In the genomic region with DNA sequence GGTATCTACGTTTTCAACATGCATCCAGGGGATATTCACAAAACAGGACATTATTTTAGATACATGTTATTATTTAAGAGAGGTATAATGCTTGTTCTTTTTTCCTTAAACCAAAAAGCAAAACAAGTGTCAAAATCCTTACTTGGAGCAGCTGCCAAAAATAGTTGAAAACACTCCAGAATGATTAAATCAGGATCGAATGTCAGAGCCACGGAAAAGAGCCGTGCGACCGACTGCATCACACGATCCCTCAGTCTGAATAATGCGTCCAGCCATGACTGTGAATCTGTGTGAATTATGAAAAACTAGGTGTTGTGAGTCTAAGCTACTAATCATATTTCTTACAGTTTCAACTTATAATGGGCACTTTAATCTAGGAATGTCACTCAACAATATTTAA, we compare ENCODE assay signal across 17 cellular contexts.
A peak's percentile ranks its signal among the peaks of the same experiment; 100 is the strongest.
DNase-seq lines count a peak whose midpoint lies in the region; ATAC-seq, FAIRE-seq and TF ChIP-seq lines count a peak whose summit lies in the region.
"Had no signal": no experiment of that assay in that cellular context is flagged by ENCODE, and none has a peak within 500 bp of the region (broad histone marks: within the 10 kb centered on the region; RNA-seq: fewer than 3 reads in every experiment).

No MANE protein-coding gene starts in this region.

- peak; percentile 39 for DNase-seq in AG08396 (ENCODE audit: low spot score)
- DNase-seq in bronchial epithelial cell (ENCODE audit: low read depth): peak; percentile 51
- DNase-seq in left lobe of liver (ENCODE audit: low spot score): no peak
- DNase-seq in GM19239 (ENCODE audit: insufficient read length, low spot score): no peak
- no peak for DNase-seq in CD8-positive, alpha-beta T cell
- DNase-seq: activated CD8-positive, alpha-beta T cell treated with anti-CD3 and anti-CD28 coated beads for 36 hours; activated gamma-delta T cell; H7; NCI-H1048; SHP77 treated with DMSO at 0.1 percent for 48 hours; stimulated activated naive CD8-positive, alpha-beta T cell treated with anti-CD3 and anti-CD28 coated beads, Interleukin-15, Interleukin-2, amounts not matched to agents 100 U/mL and 50 U/mL, for 24 hours had no signal

- CTCF ChIA-PET in CD8-positive, alpha-beta T cell (lab: Charles Lee): interaction anchor here (0.6 kb wide), 1 partner anchor 73 kb away, joined by 3 read pairs; no protein-coding TSS in a partner anchor

- no peak for FAIRE-seq in bronchial epithelial cell (lab: Jason Lieb, UNC)
- no peak for FAIRE-seq in GM19239 (lab: Jason Lieb, UNC)
- FAIRE-seq: TTC549 had no signal

- no peaks in the 10 kb centered on the region for H3K9me3 ChIP-seq in CD8-positive, alpha-beta T cell (ENCODE audit: low read length)

- TF ChIP-seq CTCF in bronchial epithelial cell (IDR thresholded peaks at IDR 0.05; ENCODE audit: insufficient read depth, low read length, severe bottlenecking): no peak
- no peak for TF ChIP-seq CTCF in CD8-positive, alpha-beta T cell (IDR thresholded peaks at IDR 0.05)

- peak; percentile 64 for ATAC-seq in left lobe of liver
- ATAC-seq in GM21360 (IDR thresholded peaks at IDR 0.05; ENCODE audit: unreplicated experiment): no peak
- ATAC-seq in GM19467 (IDR thresholded peaks at IDR 0.05; ENCODE audit: unreplicated experiment): no peak
- ATAC-seq in CD8-positive, alpha-beta T cell: no peak
- ATAC-seq: activated CD8-positive, alpha-beta T cell treated with anti-CD3 and anti-CD28 coated beads for 36 hours; stimulated activated naive CD8-positive, alpha-beta T cell treated with anti-CD3 and anti-CD28 coated beads, Interleukin-15, Interleukin-2, amounts not matched to agents 100 U/mL and 50 U/mL, for 24 hours had no signal

- H3K36me3 Mint-ChIP-seq in CD8-positive, alpha-beta T cell: no peaks in the 10 kb centered on the region

- POLR2A ChIA-PET in CD8-positive, alpha-beta T cell (lab: Charles Lee): no interaction called here

- H3K9me3 Mint-ChIP-seq in CD8-positive, alpha-beta T cell: no peaks in the 10 kb centered on the region
- H3K9me3 Mint-ChIP-seq: activated CD8-positive, alpha-beta T cell treated with anti-CD3 and anti-CD28 coated beads for 36 hours; central memory CD8-positive, alpha-beta T cell had no signal

- H3K27ac ChIP-seq in CD8-positive, alpha-beta T cell (ENCODE audit: low read depth, low read length): no peak overlapping the region
- H3K27ac ChIP-seq: C4-2B had no signal

- intact Hi-C loops in CD8-positive, alpha-beta T cell (cut with DNase I, micrococcal nuclease): no loop called here

- peak; percentile 27; the same call in 1 of the 2 replicates for TF ChIP-seq EP300 in Ishikawa (IDR thresholded peaks at IDR 0.05; ENCODE audit: borderline replicate concordance)

- no peak overlapping the region for H3K4me3 Mint-ChIP-seq in CD8-positive, alpha-beta T cell
- H3K4me3 Mint-ChIP-seq: activated CD8-positive, alpha-beta T cell treated with anti-CD3 and anti-CD28 coated beads for 36 hours; central memory CD8-positive, alpha-beta T cell had no signal

- no peaks in the 10 kb centered on the region for H3K36me3 ChIP-seq in bronchial epithelial cell (ENCODE audit: control insufficient read depth, insufficient read depth, low read length)
- no peaks in the 10 kb centered on the region for H3K36me3 ChIP-seq in CD8-positive, alpha-beta T cell (ENCODE audit: insufficient read depth, low read length)

- no peaks in the 10 kb centered on the region for H3K4me1 Mint-ChIP-seq in CD8-positive, alpha-beta T cell (ENCODE audit: low read depth)
- H3K4me1 Mint-ChIP-seq: central memory CD8-positive, alpha-beta T cell had no signal

- no peaks in the 10 kb centered on the region for H3K27me3 ChIP-seq in bronchial epithelial cell (ENCODE audit: control insufficient read depth, insufficient read depth, low read length)
- peaks cover 3% of the 10 kb centered on the region for H3K27me3 ChIP-seq in CD8-positive, alpha-beta T cell (ENCODE audit: insufficient read depth, low read length)

- H3K27ac Mint-ChIP-seq in CD8-positive, alpha-beta T cell: no peak overlapping the region
- H3K27ac Mint-ChIP-seq: activated CD8-positive, alpha-beta T cell treated with anti-CD3 and anti-CD28 coated beads for 36 hours had no signal

- no peak overlapping the region for H3K4me3 ChIP-seq in bronchial epithelial cell (ENCODE audit: low read depth, low read length)
- no peak overlapping the region for H3K4me3 ChIP-seq in CD8-positive, alpha-beta T cell (ENCODE audit: low read depth, low read length)

- no peak for TF ChIP-seq RAD21 in Ishikawa (IDR thresholded peaks at IDR 0.05; ENCODE audit: low read depth)

- H3K4me1 ChIP-seq in CD8-positive, alpha-beta T cell (ENCODE audit: insufficient read depth, low read length): no peaks in the 10 kb centered on the region

- no peaks in the 10 kb centered on the region for H3K27me3 Mint-ChIP-seq in CD8-positive, alpha-beta T cell (ENCODE audit: low read depth)
- H3K27me3 Mint-ChIP-seq: activated CD8-positive, alpha-beta T cell treated with anti-CD3 and anti-CD28 coated beads for 36 hours had no signal

TF ChIP-seq in Ishikawa, 13 proteins besides CTCF, POLR2A, EP300 and RAD21:
- peak; percentile 81 for TF ChIP-seq NFIC (IDR thresholded peaks at IDR 0.05)
- TF ChIP-seq ZBTB7A (IDR thresholded peaks at IDR 0.05; ENCODE audit: low read depth): no peak
TF ChIP-seq in Ishikawa: peak in this region for 1.

Comparison
In these comparisons a context has a peak if more than half of its experiments do, and no peak if none do; other contexts are left out.
1. DNase-seq: peak in AG08396 (single experiment) and bronchial epithelial cell (single experiment); none in left lobe of liver (single experiment), GM19239 (single experiment) and CD8-positive, alpha-beta T cell (0 of 7).